In the genomic region with DNA sequence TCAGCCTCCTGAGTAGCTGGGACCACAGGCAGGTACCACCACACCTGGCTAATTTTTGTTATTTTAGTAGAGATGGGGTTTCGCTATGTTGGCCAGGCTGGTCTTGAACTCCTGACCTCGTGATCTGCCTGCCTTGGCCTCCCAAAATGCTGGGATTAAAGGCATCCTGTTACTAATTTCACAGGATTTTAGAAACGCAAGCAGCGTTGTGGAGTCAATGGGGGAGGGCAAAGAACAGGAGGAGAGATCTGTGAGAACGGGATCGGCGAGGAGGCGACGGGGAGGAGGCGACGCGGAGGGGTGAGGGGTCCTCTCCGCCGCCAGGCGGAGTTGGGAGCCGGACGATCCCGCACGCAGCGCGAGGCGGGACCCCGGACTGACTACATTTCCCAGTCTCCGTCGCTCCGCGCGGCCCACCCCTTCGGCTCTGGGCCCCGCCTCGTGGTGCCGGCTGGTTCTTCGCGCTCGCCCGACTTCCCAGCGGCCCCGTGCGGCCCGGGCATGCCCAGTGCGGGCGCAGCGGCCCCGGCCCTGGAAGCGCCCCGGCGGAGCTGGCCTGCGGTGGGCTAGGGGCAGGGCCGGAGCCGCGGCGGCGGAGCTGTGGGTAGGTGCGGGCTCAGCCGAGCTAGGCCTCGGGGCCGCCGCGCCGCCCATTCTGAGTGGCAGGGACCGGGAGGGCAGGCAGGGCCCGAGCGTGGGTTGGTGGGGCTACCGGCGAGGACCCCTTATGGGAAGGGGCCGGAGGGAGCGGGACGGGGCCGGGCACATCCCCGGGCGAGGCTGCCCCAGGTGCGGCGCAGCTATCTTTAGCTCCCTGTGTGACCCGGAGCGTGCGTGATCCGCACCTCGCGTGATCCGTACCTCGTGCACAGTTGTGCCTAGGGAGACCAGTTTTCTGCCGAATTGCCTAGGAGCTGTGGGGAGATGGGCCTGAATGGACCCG, we compare ENCODE assay signal across 8 cellular contexts. TPM values are rescaled to one million over a fixed set of nuclear protein-coding genes. Genes with fewer than 3 reads are reported as not detected.
DNase-seq lines count a peak whose midpoint lies in the region; ATAC-seq and TF ChIP-seq lines count a peak whose summit lies in the region.

Gene EI24 (plus strand): TSS at position 508 of the 943 bp plus-strand sequence. CDS start 3,051 bp downstream, outside the sequence.

- H3K4me3 ChIP-seq in BLaER1, result peak within 1 kb of the TSS; percentile 90
- H3K4me3 ChIP-seq in colonic mucosa, result peak within 1 kb of the TSS; percentile 89

- H3K4me2 ChIP-seq in BLaER1, result peak within 1 kb of the TSS; percentile 89

- H3K9me3 ChIP-seq in BLaER1, result peaks cover 11% of the 10 kb centered on the region
- no peaks in the 10 kb centered on the region for H3K9me3 ChIP-seq in colonic mucosa

- DNase-seq in GM19238 (ENCODE audit: insufficient read length, low spot score) (peak; percentile 81), NCI-H524 treated with DMSO at 0.1 percent for 48 hours (lab: John Stamatoyannopoulos, UW) (peak; percentile 39), colonic mucosa (peak; percentile 90), left colon (peak; percentile 90 to 93)
- peak; percentile 94 for DNase-seq in activated CD4-positive, alpha-beta T cell treated with anti-CD3 and anti-CD28 coated beads for 48 hours
- peak; percentile 90 for DNase-seq in stimulated activated CD4-positive, alpha-beta T cell treated with anti-CD3 and anti-CD28 coated beads, Interleukin-1b, Interleukin-23, amount 100 ng/mL, for 48 hours

- H3K36me3 ChIP-seq in BLaER1 (peaks cover 23% of the 10 kb centered on the region), colonic mucosa (no peaks in the 10 kb centered on the region)

- peak within 1 kb of the TSS; percentile 96 for H3K27ac ChIP-seq in BLaER1
- peak within 1 kb of the TSS; percentile 64 for H3K27ac ChIP-seq in colonic mucosa

- intact Hi-C loops in colonic mucosa (cut with DNase I) (no loop called here), left colon (cut with DNase I, micrococcal nuclease) (no loop called here)

- H3K4me1 ChIP-seq in BLaER1 (peaks cover 14% of the 10 kb centered on the region), colonic mucosa (peaks cover 6% of the 10 kb centered on the region)

- peaks cover 12% of the 10 kb centered on the region; the same call in 1 of the 2 replicates for H4K20me1 ChIP-seq in BLaER1

- peak; percentile 55 for TF ChIP-seq CTCF in colonic mucosa (IDR thresholded peaks at IDR 0.05)

- H3K27me3 ChIP-seq in BLaER1, result no peaks in the 10 kb centered on the region
- H3K27me3 ChIP-seq in colonic mucosa, result no peaks in the 10 kb centered on the region

- H3K9ac ChIP-seq in BLaER1 (peak within 1 kb of the TSS; percentile 96), colonic mucosa (ENCODE audit: low read depth in 2 of 2, low read length in 2 of 2) (peak within 1 kb of the TSS; percentile 87 to 99)

- ATAC-seq in HG03442 (IDR thresholded peaks at IDR 0.05; ENCODE audit: unreplicated experiment), result peak; percentile 95
- ATAC-seq in left colon, result peak; percentile 99

RNA-seq across cellular contexts. Expression of gene EI24, which starts in this region (rescaled TPM):
- total RNA-seq in colonic mucosa (100 to 1,000 TPM in 1 of 2 donors, 10 to 100 TPM in 1; 82.3 to 127 TPM), left colon (10 to 100 TPM; 71.9 to 85.1 TPM)

Comparison
In these comparisons a context has a peak if more than half of its experiments do, and no peak if none do; other contexts are left out.
1. Peak in every context shown above with its lines: DNase-seq, ATAC-seq, H3K4me3 ChIP-seq and H3K27ac ChIP-seq.
2. DNase-seq: peak in every context shown above with its lines; median percentile 94 in activated CD4-positive, alpha-beta T cell treated with anti-CD3 and anti-CD28 coated beads for 48 hours; 92 in left colon; 90 in colonic mucosa; 90 in stimulated activated CD4-positive, alpha-beta T cell treated with anti-CD3 and anti-CD28 coated beads, Interleukin-1b, Interleukin-23, amount 100 ng/mL, for 48 hours; 81 in GM19238; 39 in NCI-H524 treated with DMSO at 0.1 percent for 48 hours.